In the genomic region with DNA sequence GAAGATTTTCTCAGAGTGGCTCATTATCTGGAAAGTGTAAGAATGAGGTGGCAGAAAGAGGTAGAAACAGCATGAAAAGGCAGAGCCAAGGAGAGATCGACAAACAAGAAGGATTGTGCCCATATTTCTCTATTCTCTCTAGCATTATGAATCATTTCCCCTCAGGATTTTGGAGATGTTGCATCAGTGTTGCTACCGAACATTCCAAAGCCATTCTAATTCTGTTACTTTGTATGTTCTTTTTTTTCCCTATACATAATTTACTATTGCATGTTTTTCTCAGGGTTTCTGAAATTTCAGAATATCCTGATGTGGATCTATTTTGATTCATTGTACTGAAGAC, we compare ENCODE assay signal across 22 cellular contexts.
DNase-seq lines count a peak whose midpoint lies in the region; ATAC-seq, FAIRE-seq and TF ChIP-seq lines count a peak whose summit lies in the region.
"Had no signal": no experiment of that assay in that cellular context is flagged by ENCODE, and none has a peak within 500 bp of the region (broad histone marks: within the 10 kb centered on the region; RNA-seq: fewer than 3 reads in every experiment).

No MANE protein-coding gene starts in this region.

- no peak overlapping the region for H2BK12ac ChIP-seq in mesenchymal stem cell (ENCODE audit: low read length in 2 of 2)

- H3K23ac ChIP-seq in mesenchymal stem cell (ENCODE audit: low read length in 2 of 2), result no peak overlapping the region

- ATAC-seq in GM21515 (IDR thresholded peaks at IDR 0.05; ENCODE audit: unreplicated experiment), result no peak
- ATAC-seq in activated naive CD4-positive, alpha-beta T cell treated with anti-CD3 and anti-CD28 coated beads, Interleukin-2, amount 50 U/mL, for 72 hours, result no peak
- ATAC-seq: left ventricle myocardium superior; naive thymus-derived CD4-positive, alpha-beta T cell; psoas muscle; upper lobe of right lung had no signal

- H3K9me3 Mint-ChIP-seq in activated naive CD4-positive, alpha-beta T cell treated with anti-CD3 and anti-CD28 coated beads, Interleukin-2, amount 50 U/mL, for 72 hours, result peaks cover 3 to 12% of the 10 kb centered on the region in 2 donors

- H3K27me3 ChIP-seq in PC-9 (ENCODE audit: insufficient read depth, low read depth) (no peaks in the 10 kb centered on the region), endothelial cell of umbilical vein (ENCODE audit: control insufficient read depth in 2 of 2, insufficient read depth in 2 of 2, low read length in 2 of 2) (no peaks in the 10 kb centered on the region), mesenchymal stem cell (ENCODE audit: control insufficient read depth in 1 of 2, insufficient read depth in 1 of 2, low read length in 2 of 2) (no peaks in the 10 kb centered on the region)
- H3K27me3 ChIP-seq: esophagus muscularis mucosa, upper lobe of right lung had no signal

- H3K9me3 ChIP-seq in PC-9 (ENCODE audit: insufficient read depth, low read depth) (0 out of 2 replicates have a peak, but pooled peaks cover 3% of the 10 kb centered on the region), endothelial cell of umbilical vein (replicated peaks; ENCODE audit: control insufficient read depth, insufficient read depth, low read length) (no peaks in the 10 kb centered on the region), mesenchymal stem cell (ENCODE audit: control insufficient read depth, low read length) (peaks cover 4% of the 10 kb centered on the region)
- H3K9me3 ChIP-seq: esophagus muscularis mucosa, psoas muscle, upper lobe of right lung had no signal

- BruUV-seq in PC-9 (replicated peaks; lab: Mats Ljungman, UMichigan) (no TSS peak), endothelial cell of umbilical vein (replicated peaks; lab: Mats Ljungman, UMichigan) (no TSS peak)

- no CpG with 5 or more reads among the region's 2 CpGs for WGBS in mesenchymal stem cell
- WGBS in lower leg skin, 2 donors, result 34 to 40% methylated on average over 2 of the region's 2 CpGs

- no peak overlapping the region for H3K18ac ChIP-seq in mesenchymal stem cell (ENCODE audit: low read depth in 1 of 2, low read length in 2 of 2)

- H2AFZ ChIP-seq in PC-9 (peak overlapping the region; percentile 58), endothelial cell of umbilical vein (ENCODE audit: low read depth, low read length) (peak overlapping the region; percentile 71), mesenchymal stem cell (ENCODE audit: low read depth, low read length) (no peak overlapping the region)

- dilution Hi-C loops in endothelial cell of umbilical vein (cut with MboI; ENCODE audit: extremely low pct_ligation_motif_present, low sequenced_read_pairs), result no loop called here

- H3K27ac Mint-ChIP-seq in activated naive CD4-positive, alpha-beta T cell treated with anti-CD3 and anti-CD28 coated beads, Interleukin-2, amount 50 U/mL, for 72 hours, result no peak overlapping the region
- H3K27ac Mint-ChIP-seq: activated CD4-positive, alpha-beta memory T cell treated with anti-CD3 and anti-CD28 coated beads for 36 hours; B cell; naive thymus-derived CD4-positive, alpha-beta T cell had no signal

- no peak for TF ChIP-seq CTCF in PC-9 (conservative IDR thresholded peaks at IDR 0.05)
- no peak for TF ChIP-seq CTCF in endothelial cell of umbilical vein (IDR thresholded peaks at IDR 0.05; ENCODE audit: extremely low read depth in 1 of 2, insufficient read depth in 1 of 2, low read depth in 1 of 2, low read length in 2 of 2)
- TF ChIP-seq CTCF in lower leg skin (IDR thresholded peaks at IDR 0.05), result no peak

- H2AK5ac ChIP-seq in mesenchymal stem cell (ENCODE audit: low read length, severe bottlenecking), result no peak overlapping the region

- H3K27ac ChIP-seq in PC-9 (peak overlapping the region; percentile 88), endothelial cell of umbilical vein (ENCODE audit: insufficient read depth, low read depth, low read length) (peak overlapping the region; percentile 70), mesenchymal stem cell (ENCODE audit: low read length, poor library complexity, severe bottlenecking) (no peak overlapping the region)
- H3K27ac ChIP-seq: coronary artery, esophagus muscularis mucosa, psoas muscle, upper lobe of right lung had no signal

- peaks cover 23% of the 10 kb centered on the region for H3K4me1 ChIP-seq in PC-9 (replicated peaks; ENCODE audit: insufficient read depth)
- H3K4me1 ChIP-seq in endothelial cell of umbilical vein (ENCODE audit: control insufficient read depth, extremely low read depth, insufficient read depth, low read length), result peaks cover 13% of the 10 kb centered on the region
- no peaks in the 10 kb centered on the region for H3K4me1 ChIP-seq in mesenchymal stem cell (ENCODE audit: control insufficient read depth, insufficient read depth, low read depth, low read length)
- H3K4me1 ChIP-seq: esophagus muscularis mucosa, psoas muscle, upper lobe of right lung had no signal

- no peak overlapping the region for H4K8ac ChIP-seq in mesenchymal stem cell (ENCODE audit: low read length)

- 0 out of 2 replicates have a peak, but pooled peaks cover 13% of the 10 kb centered on the region for H3F3A ChIP-seq in PC-9 (ENCODE audit: insufficient read depth, low read depth)

- no peaks in the 10 kb centered on the region for H3K9me1 ChIP-seq in endothelial cell of umbilical vein (replicated peaks; ENCODE audit: control insufficient read depth, extremely low read depth, insufficient read depth, low read length)

- peak overlapping the region; percentile 51 for H3K4me2 ChIP-seq in PC-9
- peak overlapping the region; percentile 77 for H3K4me2 ChIP-seq in endothelial cell of umbilical vein (ENCODE audit: insufficient read depth, low read length)
- H3K4me2 ChIP-seq in mesenchymal stem cell (ENCODE audit: low read length, poor library complexity, severe bottlenecking), result no peak overlapping the region

- DNase-seq in AG20443 (ENCODE audit: low spot score) (peak; percentile 73), PC-9 (peak in 1 of 2 experiments; percentile 52), endothelial cell of umbilical vein (ENCODE audit: low read depth, low spot score) (peak; percentile 53), mesenchymal stem cell (no peak), lower leg skin (ENCODE audit: low spot score in 2 of 2) (no peak)
- no peak for DNase-seq in activated CD8-positive, alpha-beta memory T cell treated with anti-CD3 and anti-CD28 coated beads for 24 hours
- DNase-seq in activated naive CD4-positive, alpha-beta T cell treated with anti-CD3 and anti-CD28 coated beads, Interleukin-2, amount 50 U/mL, for 72 hours (ENCODE audit: low spot score in 2 of 2), result no peak
- DNase-seq: activated CD4-positive, alpha-beta memory T cell treated with anti-CD3 and anti-CD28 coated beads for 36 hours; amniotic stem cell; left ventricle myocardium superior; naive thymus-derived CD4-positive, alpha-beta T cell; NCI-H1694; NCI-H510A; psoas muscle; stimulated activated CD4-positive, alpha-beta T cell treated with anti-CD3 and anti-CD28 coated beads, Interleukin-12 subunit alpha, Interleukin-12 subunit beta, amount 100 ng/mL, for 4 hours; stimulated activated naive CD4-positive, alpha-beta T cell; upper lobe of right lung had no signal

- H3K14ac ChIP-seq in mesenchymal stem cell (ENCODE audit: low read length in 2 of 2), result no peak overlapping the region

- no peak overlapping the region for H2BK5ac ChIP-seq in mesenchymal stem cell (ENCODE audit: low read depth, low read length, poor library complexity, severe bottlenecking)

- H4K20me1 ChIP-seq in PC-9 (ENCODE audit: insufficient read depth) (no peaks in the 10 kb centered on the region), endothelial cell of umbilical vein (replicated peaks; ENCODE audit: control insufficient read depth, extremely low read depth, insufficient read depth, low read length) (no peaks in the 10 kb centered on the region)

- H3K9me2 ChIP-seq in PC-9 (ENCODE audit: insufficient read depth), result no peaks in the 10 kb centered on the region; the same call in 1 of the 2 replicates

- H3K36me3 Mint-ChIP-seq in activated naive CD4-positive, alpha-beta T cell treated with anti-CD3 and anti-CD28 coated beads, Interleukin-2, amount 50 U/mL, for 72 hours, result peaks cover 0 to 11% of the 10 kb centered on the region in 2 donors

- H2BK120ac ChIP-seq in mesenchymal stem cell (ENCODE audit: low read depth, low read length), result no peak overlapping the region

- POLR2A ChIA-PET in PC-9 (lab: Charles Lee; ENCODE audit: unreplicated experiment) (no interaction called here), endothelial cell of umbilical vein (lab: Charles Lee) (no interaction called here)

- intact Hi-C loops in PC-9 (cut with micrococcal nuclease; ENCODE audit: unreplicated experiment) (no loop called here), endothelial cell of umbilical vein (cut with micrococcal nuclease) (loop anchor here (5.0 kb wide), 1 partner anchor 63 kb away; no protein-coding TSS in a partner anchor), lower leg skin (cut with DNase I; ENCODE audit: low total_unique reads) (no loop called here)

- TF ChIP-seq POLR2A in endothelial cell of umbilical vein (IDR thresholded peaks at IDR 0.05; ENCODE audit: low read depth, low read length) (no peak), lower leg skin (IDR thresholded peaks at IDR 0.05) (no peak)

- FAIRE-seq in endothelial cell of umbilical vein (lab: Jason Lieb, UNC), result peak; percentile 76
- FAIRE-seq: D721Med had no signal

- H3K79me2 ChIP-seq in PC-9 (ENCODE audit: low read depth), result no peaks in the 10 kb centered on the region
- no peaks in the 10 kb centered on the region for H3K79me2 ChIP-seq in endothelial cell of umbilical vein (ENCODE audit: control insufficient read depth, insufficient read depth, low read length)

- H3K9ac ChIP-seq in endothelial cell of umbilical vein (replicated peaks; ENCODE audit: extremely low read depth, insufficient read depth, low read length) (no peak overlapping the region), mesenchymal stem cell (ENCODE audit: low read length) (peak overlapping the region; percentile 83)

- no peak overlapping the region for H2BK15ac ChIP-seq in mesenchymal stem cell (ENCODE audit: low read depth, poor library complexity, severe bottlenecking)

- H3K4me3 ChIP-seq in PC-9 (no peak overlapping the region), endothelial cell of umbilical vein (replicated peaks in 1 of 3; ENCODE audit: insufficient read depth in 1 of 3, low read depth in 1 of 3, low read length in 3 of 3) (no peak overlapping the region), mesenchymal stem cell (ENCODE audit: insufficient read depth in 1 of 2, low read depth in 1 of 2, low read length in 2 of 2) (peak overlapping the region in 1 of 2 experiments; percentile 8), lower leg skin (ENCODE audit: low read depth, poor library complexity, severe bottlenecking) (no peak overlapping the region)
- H3K4me3 ChIP-seq: coronary artery, esophagus muscularis mucosa, psoas muscle, upper lobe of right lung had no signal

- H4K91ac ChIP-seq in mesenchymal stem cell (ENCODE audit: low read length), result no peak overlapping the region

- CTCF ChIA-PET in PC-9 (lab: Charles Lee) (no interaction called here), endothelial cell of umbilical vein (lab: Charles Lee) (interaction anchor here (1.0 to 2.4 kb wide), 4 partner anchors 11 to 317 kb away, joined by 3 to 5 read pairs (median 3); no protein-coding TSS in a partner anchor)

- H3K4ac ChIP-seq in mesenchymal stem cell (ENCODE audit: low read depth in 1 of 2, low read length in 2 of 2), result no peak overlapping the region

- H3K36me3 ChIP-seq in PC-9 (ENCODE audit: low read depth) (no peaks in the 10 kb centered on the region), endothelial cell of umbilical vein (ENCODE audit: control insufficient read depth in 2 of 2, extremely low read depth in 1 of 2, insufficient read depth in 2 of 2, low read length in 2 of 2) (no peaks in the 10 kb centered on the region), mesenchymal stem cell (ENCODE audit: control insufficient read depth in 1 of 2, insufficient read depth in 2 of 2, low read depth in 1 of 2, low read length in 2 of 2) (no peaks in the 10 kb centered on the region)
- H3K36me3 ChIP-seq: esophagus muscularis mucosa, upper lobe of right lung had no signal

- H3K79me1 ChIP-seq in mesenchymal stem cell (replicated peaks; ENCODE audit: low read length, poor library complexity, severe bottlenecking), result no peaks in the 10 kb centered on the region

Comparison
In these comparisons a context has a peak if more than half of its experiments do, and no peak if none do; other contexts are left out.
1. DNase-seq: peak in AG20443 (single experiment) and endothelial cell of umbilical vein (single experiment); none in mesenchymal stem cell (single experiment), activated CD8-positive, alpha-beta memory T cell treated with anti-CD3 and anti-CD28 coated beads for 24 hours (single experiment), lower leg skin (0 of 2) and activated naive CD4-positive, alpha-beta T cell treated with anti-CD3 and anti-CD28 coated beads, Interleukin-2, amount 50 U/mL, for 72 hours (0 of 2).